In genomic region chr3:142988826-142989225, GRCh38 we compare ENCODE assay signal across 7 cellular contexts. TPM values are rescaled to one million over a fixed set of nuclear protein-coding genes. Genes with fewer than 3 reads are reported as not detected.
"Had no signal": no experiment of that assay in that cellular context is flagged by ENCODE, and none has a peak within 500 bp of the region (broad histone marks: within the 10 kb centered on the region; RNA-seq: fewer than 3 reads in every experiment).

No MANE protein-coding gene starts in this region.

RNA-seq across cellular contexts. Expression of gene PAQR9, which starts 25.4 kb away (rescaled TPM):
- total RNA-seq: OCI-LY7, PC-3, PC-9, Peyer's patch, RPMI7951, SJSA1, T-cell had no signal
